Comparison of ENCODE assay signal across 9 cellular contexts in genomic region chr2:137467246-137467862, GRCh38.
A peak's percentile ranks its signal among the peaks of the same experiment; 100 is the strongest.
DNase-seq lines count a peak whose midpoint lies in the region; ATAC-seq and TF ChIP-seq lines count a peak whose summit lies in the region.
"Had no signal": no experiment of that assay in that cellular context is flagged by ENCODE, and none has a peak within 500 bp of the region (broad histone marks: within the 10 kb centered on the region; RNA-seq: fewer than 3 reads in every experiment).

No MANE protein-coding gene starts in this region.

- no peak overlapping the region for H3K4me3 Mint-ChIP-seq in activated naive CD4-positive, alpha-beta T cell treated with anti-CD3 and anti-CD28 coated beads, Interleukin-2, amount 10 ng/mL, durations not matched to agents 7 days and 5 days
- H3K4me3 Mint-ChIP-seq: dendritic cell treated with granulocyte-macrophage colony-stimulating factor and Interleukin-4, amounts not matched to agents 40 ng/mL and 50 ng/mL, for 4 days had no signal

- CTCF ChIA-PET in activated naive CD4-positive, alpha-beta T cell treated with anti-CD3 and anti-CD28 coated beads, Interleukin-2, amount 10 ng/mL, durations not matched to agents 7 days and 5 days (lab: Charles Lee): interaction anchor here (1.6 to 2.4 kb wide), 2 partner anchors 368 to 371 kb away, joined by 6 to 8 read pairs; no protein-coding TSS in a partner anchor

- no peaks in the 10 kb centered on the region for H3K36me3 Mint-ChIP-seq in activated naive CD4-positive, alpha-beta T cell treated with anti-CD3 and anti-CD28 coated beads, Interleukin-2, amount 10 ng/mL, durations not matched to agents 7 days and 5 days

- peak; percentile 54 for TF ChIP-seq RAD21 in Ishikawa (IDR thresholded peaks at IDR 0.05; ENCODE audit: low read depth)

- no peaks in the 10 kb centered on the region for H3K4me1 Mint-ChIP-seq in activated naive CD4-positive, alpha-beta T cell treated with anti-CD3 and anti-CD28 coated beads, Interleukin-2, amount 10 ng/mL, durations not matched to agents 7 days and 5 days

- no peaks in the 10 kb centered on the region for H3K9me3 Mint-ChIP-seq in activated naive CD4-positive, alpha-beta T cell treated with anti-CD3 and anti-CD28 coated beads, Interleukin-2, amount 10 ng/mL, durations not matched to agents 7 days and 5 days
- H3K9me3 Mint-ChIP-seq: dendritic cell treated with granulocyte-macrophage colony-stimulating factor and Interleukin-4, amounts not matched to agents 40 ng/mL and 50 ng/mL, for 4 days had no signal

- DNase-seq in activated naive CD4-positive, alpha-beta T cell treated with anti-CD3 and anti-CD28 coated beads, Interleukin-2, amount 10 ng/mL, durations not matched to agents 7 days and 5 days: peak; percentile 29
- no peak for DNase-seq in activated naive CD4-positive, alpha-beta T cell treated with Interleukin-2 at 50 U/mL for 16 hours
- DNase-seq in SK-N-DZ (ENCODE audit: low spot score): peak; percentile 59
- DNase-seq in glomerular visceral epithelial cell (ENCODE audit: extremely low spot score): peak; percentile 57
- DNase-seq in stimulated activated CD8-positive, alpha-beta memory T cell treated with anti-CD3 and anti-CD28 coated beads, Interleukin-4, amount 100 ng/mL, for 48 hours: peak; percentile 27
- no peak for DNase-seq in effector CD8-positive, alpha-beta T cell (lab: John Stamatoyannopoulos, UW)

- TF ChIP-seq EP300 in Ishikawa (IDR thresholded peaks at IDR 0.05; ENCODE audit: borderline replicate concordance): no peak

- no peaks in the 10 kb centered on the region for H3K27me3 Mint-ChIP-seq in activated naive CD4-positive, alpha-beta T cell treated with anti-CD3 and anti-CD28 coated beads, Interleukin-2, amount 10 ng/mL, durations not matched to agents 7 days and 5 days
- H3K27me3 Mint-ChIP-seq: dendritic cell treated with granulocyte-macrophage colony-stimulating factor and Interleukin-4, amounts not matched to agents 40 ng/mL and 50 ng/mL, for 4 days had no signal

- peak; percentile 78 for ATAC-seq in GM21825 (IDR thresholded peaks at IDR 0.05; ENCODE audit: unreplicated experiment)

- no peak overlapping the region for H3K27ac Mint-ChIP-seq in activated naive CD4-positive, alpha-beta T cell treated with anti-CD3 and anti-CD28 coated beads, Interleukin-2, amount 10 ng/mL, durations not matched to agents 7 days and 5 days
- H3K27ac Mint-ChIP-seq: dendritic cell treated with granulocyte-macrophage colony-stimulating factor and Interleukin-4, amounts not matched to agents 40 ng/mL and 50 ng/mL, for 4 days had no signal

TF ChIP-seq in Ishikawa, 13 proteins besides CTCF, POLR2A, EP300 and RAD21:
- TF ChIP-seq TEAD4 (IDR thresholded peaks at IDR 0.05) (no peak), REST (IDR thresholded peaks at IDR 0.05; ENCODE audit: low read depth) (no peak), YY1 (IDR thresholded peaks at IDR 0.05; ENCODE audit: low read depth) (no peak), NFIC (IDR thresholded peaks at IDR 0.05) (no peak), FOXM1 (IDR thresholded peaks at IDR 0.05; ENCODE audit: borderline replicate concordance, low read depth) (no peak), ZBTB7A (IDR thresholded peaks at IDR 0.05; ENCODE audit: low read depth) (no peak), TAF1 (IDR thresholded peaks at IDR 0.05; ENCODE audit: low read depth) (no peak), USF1 (IDR thresholded peaks at IDR 0.05) (no peak), EGR1 (IDR thresholded peaks at IDR 0.05) (no peak), CREB1 (IDR thresholded peaks at IDR 0.05; ENCODE audit: low read depth) (no peak), CEBPB (IDR thresholded peaks at IDR 0.05) (no peak), TCF12 (IDR thresholded peaks at IDR 0.05; ENCODE audit: low read depth) (no peak), MAX (IDR thresholded peaks at IDR 0.05) (no peak)

Comparison
In these comparisons a context has a peak if more than half of its experiments do, and no peak if none do; other contexts are left out.
1. DNase-seq: peak in activated naive CD4-positive, alpha-beta T cell treated with anti-CD3 and anti-CD28 coated beads, Interleukin-2, amount 10 ng/mL, durations not matched to agents 7 days and 5 days (single experiment), SK-N-DZ (single experiment), glomerular visceral epithelial cell (single experiment) and stimulated activated CD8-positive, alpha-beta memory T cell treated with anti-CD3 and anti-CD28 coated beads, Interleukin-4, amount 100 ng/mL, for 48 hours (single experiment); none in activated naive CD4-positive, alpha-beta T cell treated with Interleukin-2 at 50 U/mL for 16 hours (single experiment) and effector CD8-positive, alpha-beta T cell (single experiment).